Comparison of ENCODE assay signal across 37 cellular contexts in the genomic region with DNA sequence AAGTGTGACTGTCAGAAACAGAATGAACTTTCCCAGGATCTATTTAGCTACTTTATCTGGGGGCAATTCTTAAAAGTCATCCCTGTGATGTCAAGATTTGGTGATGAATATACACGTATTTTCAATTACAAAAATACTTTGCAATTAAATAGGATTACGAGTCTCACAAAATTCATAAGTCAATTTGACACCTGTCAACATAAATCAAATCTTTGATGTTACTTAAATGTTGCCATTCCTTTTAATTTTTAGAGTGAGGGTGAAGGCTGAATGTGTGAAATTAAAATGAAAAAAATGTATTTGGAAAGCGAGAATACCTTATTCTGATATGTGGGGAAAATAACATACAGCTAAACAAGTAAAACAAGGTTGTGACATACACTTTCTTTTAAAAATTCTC.
DNase-seq lines count a peak whose midpoint lies in the region; ATAC-seq, FAIRE-seq and TF ChIP-seq lines count a peak whose summit lies in the region.
"Had no signal": no experiment of that assay in that cellular context is flagged by ENCODE, and none has a peak within 500 bp of the region (broad histone marks: within the 10 kb centered on the region; RNA-seq: fewer than 3 reads in every experiment).

No MANE protein-coding gene starts in this region.

- H3K27ac ChIP-seq in mammary epithelial cell (ENCODE audit: insufficient read depth, low read depth, low read length) = no peak overlapping the region
- H3K27ac ChIP-seq in K562 (ENCODE audit: extremely low read depth, low read depth, low read length) = no peak overlapping the region
- no peak overlapping the region for H3K27ac ChIP-seq in kidney (ENCODE audit: low read depth in 2 of 2, low read length in 2 of 2)
- H3K27ac ChIP-seq: 22Rv1; A549; BLaER1; BLaER1 treated with 17β-estradiol and CSF1 and Interleukin-3, amounts not matched to agents 10 nM and 100 nM; C4-2B had no signal

- TF ChIP-seq CTCF in MCF 10A (IDR thresholded peaks at IDR 0.05; ENCODE audit: unreplicated experiment) (no peak), mammary epithelial cell (conservative IDR thresholded peaks at IDR 0.05 in 1 of 2, IDR thresholded peaks at IDR 0.05 in 1 of 2; ENCODE audit: extremely low read depth in 1 of 2, insufficient read depth in 1 of 2, low read depth in 1 of 2, low read length in 2 of 2) (no peak), K562 (IDR thresholded peaks at IDR 0.05 in 2 of 3, conservative IDR thresholded peaks at IDR 0.05 in 1 of 3; ENCODE audit: insufficient read depth in 2 of 3, low read depth in 1 of 3, low read length in 3 of 3) (no peak), kidney (IDR thresholded peaks at IDR 0.05; ENCODE audit: borderline replicate concordance, extremely low read depth, insufficient read depth) (no peak)

- intact Hi-C loops in MCF 10A (cut with micrococcal nuclease) (no loop called here), mammary epithelial cell (cut with micrococcal nuclease) (no loop called here), K562 (cut with micrococcal nuclease) (no loop called here), kidney (cut with DNase I) (no loop called here)

- in situ Hi-C loops in mammary epithelial cell (cut with MboI; ENCODE audit: low sequenced_read_pairs in 2 of 2) = loop anchor here (25.0 kb wide), 2 partner anchors 321 to 546 kb away; no protein-coding TSS in a partner anchor
- in situ Hi-C loops in K562 (cut with MboI) = loop anchor here (25.0 kb wide), 1 partner anchor 546 kb away; no protein-coding TSS in a partner anchor

- no peaks in the 10 kb centered on the region for H3K9me3 Mint-ChIP-seq in MCF 10A (ENCODE audit: unreplicated experiment)
- H3K9me3 Mint-ChIP-seq: CD4-positive, alpha-beta T cell; CD4-positive, CD25-positive, alpha-beta regulatory T cell; CD8-positive, alpha-beta memory T cell; CD8-positive, alpha-beta T cell had no signal

- H3K79me2 ChIP-seq in mammary epithelial cell (ENCODE audit: insufficient read depth, low read length) (no peaks in the 10 kb centered on the region), K562 (ENCODE audit: control insufficient read depth, insufficient read depth, low read length) (no peaks in the 10 kb centered on the region)

- H2AFZ ChIP-seq in mammary epithelial cell (ENCODE audit: low read depth, low read length) = no peak overlapping the region
- no peak overlapping the region for H2AFZ ChIP-seq in K562 (ENCODE audit: low read depth, low read length)

- H3K4me2 ChIP-seq in mammary epithelial cell (ENCODE audit: insufficient read depth, low read depth, low read length) = no peak overlapping the region
- H3K4me2 ChIP-seq in K562 (ENCODE audit: insufficient read depth, low read length) = no peak overlapping the region
- H3K4me2 ChIP-seq: A549; BLaER1; BLaER1 treated with 17β-estradiol and CSF1 and Interleukin-3, amounts not matched to agents 10 nM and 100 nM had no signal

- peaks cover 12% of the 10 kb centered on the region for H3K36me3 Mint-ChIP-seq in MCF 10A (ENCODE audit: insufficient read depth, unreplicated experiment)
- H3K36me3 Mint-ChIP-seq: CD14-positive monocyte; CD4-positive, alpha-beta memory T cell; CD4-positive, CD25-positive, alpha-beta regulatory T cell; CD8-positive, alpha-beta memory T cell; CD8-positive, alpha-beta T cell had no signal

- peak overlapping the region; percentile 57 for H3K27ac Mint-ChIP-seq in MCF 10A (ENCODE audit: low read depth, unreplicated experiment)
- H3K27ac Mint-ChIP-seq: B cell; CD14-positive monocyte; CD4-positive, alpha-beta memory T cell; CD4-positive, alpha-beta T cell; CD4-positive, CD25-positive, alpha-beta regulatory T cell; CD8-positive, alpha-beta memory T cell; CD8-positive, alpha-beta T cell had no signal

- DNase-seq in MCF 10A (ENCODE audit: unreplicated experiment) (no peak), mammary epithelial cell (no peak), HEK293T (ENCODE audit: extremely low spot score) (no peak), K562 (ENCODE audit: extremely low read depth in 1 of 4, low spot score in 3 of 4) (no peak), kidney (no peak), H7 (no peak), HT-29 (ENCODE audit: low spot score) (no peak)
- DNase-seq in stimulated activated CD4-positive, alpha-beta T cell treated with anti-CD3 and anti-CD28 coated beads, Interleukin-4, amount 100 ng/mL, for 24 hours = no peak
- DNase-seq: 8988T; ACHN; AML-193; BE2C; C1 segment of cervical spinal cord; Caco-2; Calu3; CD4-positive, alpha-beta memory T cell; CD4-positive, alpha-beta T cell; CD4-positive, CD25-positive, alpha-beta regulatory T cell; CD8-positive, alpha-beta memory T cell; CD8-positive, alpha-beta T cell; COR-L47; DMS 273 treated with DMSO at 0.1 percent for 48 hours; DMS153; DMS53; DMS79; DMS79 treated with DMSO at 0.1 percent for 48 hours; DND-41; EL had no signal

- BruUV-seq in MCF 10A (replicated peaks; lab: Mats Ljungman, UMichigan) = no TSS peak
- no TSS peak for BruUV-seq in mammary epithelial cell (replicated peaks; lab: Mats Ljungman, UMichigan)
- no TSS peak for BruUV-seq in K562 (replicated peaks; lab: Mats Ljungman, UMichigan)

- H3K9me1 ChIP-seq in K562 (ENCODE audit: control insufficient read depth, insufficient read depth, low read length) = no peaks in the 10 kb centered on the region

- 85% methylated on average over 3 of the region's 3 CpGs for WGBS in mammary epithelial cell (ENCODE audit: low coverage, missing lambda C conversion rate)
- 0% methylated on average over 3 of the region's 3 CpGs for WGBS in K562 (ENCODE audit: insufficient coverage, low coverage, missing lambda C conversion rate)

- no peak for TF ChIP-seq POLR2A in K562 (conservative IDR thresholded peaks at IDR 0.05)

- H3K4me3 ChIP-seq in mammary epithelial cell (replicated peaks in 1 of 3; ENCODE audit: insufficient read depth in 1 of 3, low read depth in 2 of 3, low read length in 3 of 3) (no peak overlapping the region), K562 (no peak overlapping the region), kidney (ENCODE audit: low read length in 2 of 2) (no peak overlapping the region), H7 (ENCODE audit: insufficient read depth, low read depth, low read length) (no peak overlapping the region)
- H3K4me3 ChIP-seq: A549; BLaER1; BLaER1 treated with 17β-estradiol and CSF1 and Interleukin-3, amounts not matched to agents 10 nM and 100 nM had no signal

- POLR2A ChIA-PET in MCF 10A (lab: Yijun Ruan, JAX) (interaction anchor here (0.6 to 3.5 kb wide), 7 partner anchors 11 to 338 kb away, joined by 3 to 31 read pairs (median 5); a partner anchor contains a TSS), HEK293T (lab: Yijun Ruan, JAX) (no interaction called here), K562 (lab: Yijun Ruan, JAX) (interaction anchor here (0.8 kb wide), 1 partner anchor 17 kb away, joined by 3 read pairs; no protein-coding TSS in a partner anchor)

- H4K20me1 ChIP-seq in mammary epithelial cell (ENCODE audit: insufficient read depth, low read length) (no peaks in the 10 kb centered on the region), K562 (replicated peaks; ENCODE audit: control insufficient read depth, insufficient read depth, low read length) (no peaks in the 10 kb centered on the region)
- H4K20me1 ChIP-seq: BLaER1; BLaER1 treated with 17β-estradiol and CSF1 and Interleukin-3, amounts not matched to agents 10 nM and 100 nM had no signal

- H3K9me3 ChIP-seq in mammary epithelial cell (replicated peaks; ENCODE audit: insufficient read depth, low read length) (no peaks in the 10 kb centered on the region), K562 (replicated peaks; ENCODE audit: control insufficient read depth, insufficient read depth, low read depth, low read length) (no peaks in the 10 kb centered on the region), kidney (ENCODE audit: control insufficient read depth in 1 of 2, low read length in 2 of 2) (no peaks in the 10 kb centered on the region)
- H3K9me3 ChIP-seq: A549; BE2C; BLaER1; BLaER1 treated with 17β-estradiol and CSF1 and Interleukin-3, amounts not matched to agents 10 nM and 100 nM; Caco-2 had no signal

- H3K4me1 ChIP-seq in mammary epithelial cell (ENCODE audit: insufficient read depth, low read length) (peaks cover 4% of the 10 kb centered on the region), K562 (replicated peaks in 1 of 2; ENCODE audit: control insufficient read depth in 2 of 2, insufficient read depth in 2 of 2, low read length in 2 of 2) (peaks cover 0 to 4% of the 10 kb centered on the region in 2 experiments; a peak in 3 of 5 replicates), kidney (ENCODE audit: control insufficient read depth in 1 of 2, insufficient read depth in 1 of 2, low read depth in 1 of 2, low read length in 2 of 2) (no peaks in the 10 kb centered on the region)
- H3K4me1 ChIP-seq: BE2C; BLaER1; BLaER1 treated with 17β-estradiol and CSF1 and Interleukin-3, amounts not matched to agents 10 nM and 100 nM had no signal

- no peak overlapping the region for H3K4me3 Mint-ChIP-seq in MCF 10A (ENCODE audit: unreplicated experiment)
- H3K4me3 Mint-ChIP-seq: B cell; CD14-positive monocyte; CD4-positive, alpha-beta memory T cell; CD4-positive, alpha-beta T cell; CD4-positive, CD25-positive, alpha-beta regulatory T cell; CD8-positive, alpha-beta memory T cell; CD8-positive, alpha-beta T cell had no signal

- dilution Hi-C loops in mammary epithelial cell (cut with HindIII; ENCODE audit: low sequenced_read_pairs) = loop anchor here (25.0 kb wide), 1 partner anchor 321 kb away; no protein-coding TSS in a partner anchor

- no peak for TF ChIP-seq RAD21 in K562 (CRISPR knock-in tag; conservative IDR thresholded peaks at IDR 0.05 in 1 of 2, IDR thresholded peaks at IDR 0.05 in 1 of 2)

- H3K36me3 ChIP-seq in mammary epithelial cell (ENCODE audit: insufficient read depth, low read length) (no peaks in the 10 kb centered on the region), K562 (ENCODE audit: control insufficient read depth, insufficient read depth, low read length) (no peaks in the 10 kb centered on the region), kidney (ENCODE audit: control insufficient read depth in 1 of 2, insufficient read depth in 2 of 2, low read length in 2 of 2) (no peaks in the 10 kb centered on the region), H7 (replicated peaks; ENCODE audit: control insufficient read depth, insufficient read depth, low read length) (no peaks in the 10 kb centered on the region)
- H3K36me3 ChIP-seq: BE2C; BLaER1; BLaER1 treated with 17β-estradiol and CSF1 and Interleukin-3, amounts not matched to agents 10 nM and 100 nM had no signal

- peaks cover 9% of the 10 kb centered on the region for H3K4me1 Mint-ChIP-seq in MCF 10A (ENCODE audit: insufficient read depth, unreplicated experiment)
- H3K4me1 Mint-ChIP-seq: B cell; CD4-positive, alpha-beta memory T cell; CD4-positive, CD25-positive, alpha-beta regulatory T cell; CD8-positive, alpha-beta memory T cell had no signal

- CTCF ChIA-PET in MCF 10A (lab: Yijun Ruan, JAX) (interaction anchor here (0.6 to 4.1 kb wide), 8 partner anchors 12 to 276 kb away, joined by 3 to 40 read pairs (median 4); a partner anchor contains a TSS), mammary epithelial cell (lab: Charles Lee; ENCODE audit: low non-redundant PET) (no interaction called here), HEK293T (lab: Yijun Ruan, JAX) (no interaction called here), K562 (lab: Yijun Ruan, JAX; ENCODE audit: low intra/inter-chr PET ratio) (no interaction called here)

- no peak for ATAC-seq in K562
- ATAC-seq: A549; CD8-positive, alpha-beta T cell had no signal

- no peak for TF ChIP-seq EP300 in K562 (IDR thresholded peaks at IDR 0.05; ENCODE audit: low read length)

- H3K9ac ChIP-seq in mammary epithelial cell (ENCODE audit: insufficient read depth, low read length) (no peak overlapping the region), K562 (ENCODE audit: insufficient read depth in 1 of 2, low read depth in 2 of 2, low read length in 2 of 2) (no peak overlapping the region), kidney (ENCODE audit: low read length in 2 of 2) (no peak overlapping the region)
- H3K9ac ChIP-seq: BLaER1; BLaER1 treated with 17β-estradiol and CSF1 and Interleukin-3, amounts not matched to agents 10 nM and 100 nM had no signal

- FAIRE-seq in K562 (lab: Jason Lieb, UNC) (no peak), kidney (lab: Jason Lieb, UNC) (peak; percentile 3)
- FAIRE-seq: A204.1, A549, D721Med had no signal

- H3K27me3 ChIP-seq in mammary epithelial cell (ENCODE audit: insufficient read depth, low read length) (no peaks in the 10 kb centered on the region), K562 (ENCODE audit: control insufficient read depth in 2 of 2, insufficient read depth in 2 of 2, low read length in 2 of 2) (peaks cover 0 to 1% of the 10 kb centered on the region in 2 experiments; a peak in 1 of 5 replicates), H7 (ENCODE audit: control insufficient read depth, insufficient read depth, low read length) (no peaks in the 10 kb centered on the region)
- H3K27me3 ChIP-seq: BLaER1; BLaER1 treated with 17β-estradiol and CSF1 and Interleukin-3, amounts not matched to agents 10 nM and 100 nM had no signal

- no peaks in the 10 kb centered on the region for H3K27me3 Mint-ChIP-seq in MCF 10A (ENCODE audit: insufficient read depth, unreplicated experiment)
